In genomic region chr3:42490243-42490642, GRCh38 we compare ENCODE assay signal across 9 cellular contexts. TPM values are rescaled to one million over a fixed set of nuclear protein-coding genes. Genes with fewer than 3 reads are reported as not detected.
DNase-seq lines count a peak whose midpoint lies in the region; ATAC-seq and TF ChIP-seq lines count a peak whose summit lies in the region.
"Had no signal": no experiment of that assay in that cellular context is flagged by ENCODE, and none has a peak within 500 bp of the region (broad histone marks: within the 10 kb centered on the region; RNA-seq: fewer than 3 reads in every experiment).

No MANE protein-coding gene starts in this region.

- WGBS in transverse colon (ENCODE audit: low coverage in 1 of 2), 2 donors, result 56% methylated on average over 5 of the region's 5 CpGs; no CpG with 5 or more reads in 1 of the 2 donors

- intact Hi-C loops in transverse colon (cut with DNase I; ENCODE audit: low total_unique reads), result no loop called here

- TF ChIP-seq CTCF in transverse colon (IDR thresholded peaks at IDR 0.05), result no peak

- peaks cover 0 to 13% (median 5%) of the 10 kb centered on the region in 4 donors for H3K4me1 ChIP-seq in transverse colon

- peaks cover 10% of the 10 kb centered on the region for H3K27me3 ChIP-seq in transverse colon

- no peak overlapping the region for H3K4me3 ChIP-seq in transverse colon

- peak; percentile 89 for ATAC-seq in HG02970 (IDR thresholded peaks at IDR 0.05; ENCODE audit: low FRiP score, unreplicated experiment)
- ATAC-seq: CD8-positive, alpha-beta T cell had no signal

- H3K36me3 ChIP-seq in transverse colon, result no peaks in the 10 kb centered on the region

- no peak for TF ChIP-seq EP300 in transverse colon (IDR thresholded peaks at IDR 0.05; ENCODE audit: low read depth)

- in situ Hi-C loops in transverse colon (cut with MboI; ENCODE audit: low pct_ligation_motif_present in 1 of 4, low pct_unique_long_range_greater_than_20kb in 1 of 4, low sequenced_read_pairs in 3 of 4), result no loop called here

- H3K27ac ChIP-seq in transverse colon, result peak overlapping the region; percentile 50 to 66 (median 57)

- H3K9me3 ChIP-seq in transverse colon, result no peaks in the 10 kb centered on the region

- no peak for TF ChIP-seq POLR2A in transverse colon (IDR thresholded peaks at IDR 0.05)

- DNase-seq in activated CD4-positive, alpha-beta T cell treated with anti-CD3 and anti-CD28 coated beads for 1 hour, result peak; percentile 2
- DNase-seq in activated CD4-positive, alpha-beta T cell treated with anti-CD3 and anti-CD28 coated beads for 4 hours, result no peak
- DNase-seq in NCI-H774 (lab: John Stamatoyannopoulos, UW) (peak; percentile 36), glomerular endothelial cell (ENCODE audit: extremely low read depth, low read depth, low spot score) (peak; percentile 20), transverse colon (peak; percentile 65), GM03348 (ENCODE audit: low spot score) (no peak), NCI-H1436 treated with DMSO at 0.1 percent for 48 hours (lab: John Stamatoyannopoulos, UW) (no peak)

RNA-seq across cellular contexts. Expression of gene VIPR1, which starts 12.2 kb away (rescaled TPM):
- total RNA-seq in glomerular endothelial cell, result 1.4 and 6.9 TPM in 2 replicates
- total RNA-seq in transverse colon, result 100 to 1,000 TPM; 121 to 565 (median 254) TPM

Comparison
In these comparisons a context has a peak if more than half of its experiments do, and no peak if none do; other contexts are left out.
1. DNase-seq: peak in activated CD4-positive, alpha-beta T cell treated with anti-CD3 and anti-CD28 coated beads for 1 hour (single experiment), NCI-H774 (single experiment), glomerular endothelial cell (single experiment) and transverse colon (single experiment); none in activated CD4-positive, alpha-beta T cell treated with anti-CD3 and anti-CD28 coated beads for 4 hours (0 of 2), GM03348 (single experiment) and NCI-H1436 treated with DMSO at 0.1 percent for 48 hours (single experiment).
2. RNA of gene VIPR1, which starts 12.2 kb away (total RNA-seq): 121 to 565 TPM in transverse colon; 1.4 to 6.9 TPM in glomerular endothelial cell; every median in the first group is over 10 times any median in the second.